ENCODE assay signal across 22 cellular contexts in genomic region chr20:8303651-8304050, GRCh38.
A peak's percentile ranks its signal among the peaks of the same experiment; 100 is the strongest.
DNase-seq lines count a peak whose midpoint lies in the region; ATAC-seq, FAIRE-seq and TF ChIP-seq lines count a peak whose summit lies in the region.
"Had no signal": no experiment of that assay in that cellular context is flagged by ENCODE, and none has a peak within 500 bp of the region (broad histone marks: within the 10 kb centered on the region; RNA-seq: fewer than 3 reads in every experiment).

No MANE protein-coding gene starts in this region.

- peak; percentile 83 for FAIRE-seq in bronchial epithelial cell (lab: Jason Lieb, UNC)

- no peaks in the 10 kb centered on the region for H3K27me3 Mint-ChIP-seq in HFFc6 (ENCODE audit: insufficient read depth)
- H3K27me3 Mint-ChIP-seq: CD8-positive, alpha-beta memory T cell had no signal

- no peaks in the 10 kb centered on the region for H3K27me3 ChIP-seq in bronchial epithelial cell (ENCODE audit: control insufficient read depth, insufficient read depth, low read length)
- H3K27me3 ChIP-seq: BE2C, Peyer's patch had no signal

- DNase-seq in NCI-H146 (lab: John Stamatoyannopoulos, UW) (peak; percentile 25), NCI-H146 treated with DMSO at 0.1 percent for 48 hours (lab: John Stamatoyannopoulos, UW; ENCODE audit: unreplicated experiment) (no peak), NCI-H69 (lab: John Stamatoyannopoulos, UW) (peak; percentile 87), bronchial epithelial cell (ENCODE audit: low read depth) (no peak), HFFc6 (no peak)
- DNase-seq: BE2C; CD8-positive, alpha-beta memory T cell; DMS153; GOT3; KBM-7; MV-4-11; NCI-H1105; NCI-H1694; NCI-H510A treated with DMSO at 0.1 percent for 48 hours; OCI-M1; Peyer's patch; SHP77 treated with DMSO at 0.1 percent for 48 hours; T-helper 1 cell had no signal

- H3K9me3 Mint-ChIP-seq in HFFc6: no peaks in the 10 kb centered on the region; the same call in 1 of the 2 replicates
- H3K9me3 Mint-ChIP-seq: CD14-positive monocyte; CD8-positive, alpha-beta memory T cell had no signal

- no peak overlapping the region for H3K4me3 Mint-ChIP-seq in HFFc6
- H3K4me3 Mint-ChIP-seq: CD14-positive monocyte; CD8-positive, alpha-beta memory T cell had no signal

- H3K4me1 Mint-ChIP-seq in HFFc6 (ENCODE audit: low read depth): peaks cover 21% of the 10 kb centered on the region

- 0 out of 2 replicates have a peak, but pooled peaks cover 5% of the 10 kb centered on the region for H3K36me3 Mint-ChIP-seq in HFFc6 (ENCODE audit: low read depth)
- H3K36me3 Mint-ChIP-seq: CD8-positive, alpha-beta memory T cell had no signal

- TF ChIP-seq CTCF in bronchial epithelial cell (IDR thresholded peaks at IDR 0.05; ENCODE audit: insufficient read depth, low read length, severe bottlenecking) (no peak), HFFc6 (IDR thresholded peaks at IDR 0.05) (no peak)

- ATAC-seq in GM18520 (IDR thresholded peaks at IDR 0.05; ENCODE audit: unreplicated experiment) (no peak), HG02763 (IDR thresholded peaks at IDR 0.05; ENCODE audit: unreplicated experiment) (no peak)

- no peak overlapping the region for H3K27ac Mint-ChIP-seq in HFFc6
- H3K27ac Mint-ChIP-seq: CD14-positive monocyte had no signal

- H3K36me3 ChIP-seq in bronchial epithelial cell (ENCODE audit: control insufficient read depth, insufficient read depth, low read length): no peaks in the 10 kb centered on the region
- H3K36me3 ChIP-seq: BE2C, HAP-1, Peyer's patch had no signal

- no peak overlapping the region for H3K4me3 ChIP-seq in bronchial epithelial cell (ENCODE audit: low read depth, low read length)
- H3K4me3 ChIP-seq: HAP-1, Peyer's patch had no signal

Comparison
In these comparisons a context has a peak if more than half of its experiments do, and no peak if none do; other contexts are left out.
1. DNase-seq: peak in NCI-H146 (single experiment) and NCI-H69 (single experiment); none in NCI-H146 treated with DMSO at 0.1 percent for 48 hours (single experiment), bronchial epithelial cell (single experiment) and HFFc6 (single experiment).